In the genomic region with DNA sequence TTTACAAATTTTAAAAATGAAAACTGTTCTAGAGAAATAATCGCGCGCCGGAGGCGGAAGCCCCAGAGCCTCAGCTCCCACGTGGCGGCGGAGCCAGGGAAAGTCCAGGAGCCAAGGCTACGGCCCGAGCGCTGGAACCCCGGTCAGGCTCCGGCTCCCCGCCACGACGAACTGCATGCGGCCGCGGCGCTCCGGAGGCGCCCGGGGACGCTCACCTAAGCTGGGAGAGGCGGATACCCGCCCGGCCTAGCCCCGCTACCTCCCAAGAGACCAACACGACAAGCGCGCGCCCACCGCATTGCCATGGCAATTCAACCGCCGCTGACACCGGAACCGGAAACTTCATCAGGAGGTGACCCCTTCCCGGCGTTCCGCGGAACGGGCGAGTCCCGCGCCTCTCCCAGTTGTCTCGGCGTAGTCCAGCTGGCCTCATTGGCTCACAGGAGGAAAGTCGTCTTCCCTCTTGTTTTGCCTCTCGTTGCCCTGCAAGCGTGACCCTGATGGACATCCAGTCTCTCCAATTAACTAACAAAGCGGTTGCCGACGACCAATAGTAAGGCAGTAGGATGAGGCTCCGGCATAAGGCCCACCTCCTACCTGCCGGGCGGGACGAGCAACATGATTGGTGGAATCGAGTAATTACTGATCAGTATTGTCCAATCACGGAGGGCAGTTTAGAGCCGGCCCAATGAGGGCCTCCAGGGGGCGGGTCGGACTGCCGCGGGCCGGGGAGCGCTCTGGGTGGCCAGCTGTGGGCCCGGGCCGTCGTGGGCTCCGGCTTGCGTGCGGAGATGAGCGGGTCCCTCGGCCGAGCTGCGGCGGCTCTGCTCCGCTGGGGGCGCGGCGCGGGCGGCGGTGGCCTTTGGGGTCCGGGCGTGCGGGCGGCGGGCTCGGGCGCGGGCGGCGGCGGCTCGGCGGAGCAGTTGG, we compare ENCODE assay signal across 1 cellular context.
TF ChIP-seq lines count a peak whose summit lies in the region.

A gene (plus strand): TSS at position 752 of the 927 bp plus-strand sequence. CDS start 40 bp downstream, at position 792.

TF ChIP-seq in HepG2, 621 proteins besides CTCF, POLR2A, EP300 and RAD21 (continued from another document and continues in another):
- TF ChIP-seq, protein P1, sequence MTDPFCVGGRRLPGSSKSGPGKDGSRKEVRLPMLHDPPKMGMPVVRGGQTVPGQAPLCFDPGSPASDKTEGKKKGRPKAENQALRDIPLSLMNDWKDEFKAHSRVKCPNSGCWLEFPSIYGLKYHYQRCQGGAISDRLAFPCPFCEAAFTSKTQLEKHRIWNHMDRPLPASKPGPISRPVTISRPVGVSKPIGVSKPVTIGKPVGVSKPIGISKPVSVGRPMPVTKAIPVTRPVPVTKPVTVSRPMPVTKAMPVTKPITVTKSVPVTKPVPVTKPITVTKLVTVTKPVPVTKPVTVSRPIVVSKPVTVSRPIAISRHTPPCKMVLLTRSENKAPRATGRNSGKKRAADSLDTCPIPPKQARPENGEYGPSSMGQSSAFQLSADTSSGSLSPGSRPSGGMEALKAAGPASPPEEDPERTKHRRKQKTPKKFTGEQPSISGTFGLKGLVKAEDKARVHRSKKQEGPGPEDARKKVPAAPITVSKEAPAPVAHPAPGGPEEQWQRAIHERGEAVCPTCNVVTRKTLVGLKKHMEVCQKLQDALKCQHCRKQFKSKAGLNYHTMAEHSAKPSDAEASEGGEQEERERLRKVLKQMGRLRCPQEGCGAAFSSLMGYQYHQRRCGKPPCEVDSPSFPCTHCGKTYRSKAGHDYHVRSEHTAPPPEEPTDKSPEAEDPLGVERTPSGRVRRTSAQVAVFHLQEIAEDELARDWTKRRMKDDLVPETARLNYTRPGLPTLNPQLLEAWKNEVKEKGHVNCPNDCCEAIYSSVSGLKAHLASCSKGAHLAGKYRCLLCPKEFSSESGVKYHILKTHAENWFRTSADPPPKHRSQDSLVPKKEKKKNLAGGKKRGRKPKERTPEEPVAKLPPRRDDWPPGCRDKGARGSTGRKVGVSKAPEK (CRISPR knock-in tag; IDR thresholded peaks at IDR 0.05; ENCODE audit: borderline replicate concordance) = no peak
- TF ChIP-seq, protein P2, sequence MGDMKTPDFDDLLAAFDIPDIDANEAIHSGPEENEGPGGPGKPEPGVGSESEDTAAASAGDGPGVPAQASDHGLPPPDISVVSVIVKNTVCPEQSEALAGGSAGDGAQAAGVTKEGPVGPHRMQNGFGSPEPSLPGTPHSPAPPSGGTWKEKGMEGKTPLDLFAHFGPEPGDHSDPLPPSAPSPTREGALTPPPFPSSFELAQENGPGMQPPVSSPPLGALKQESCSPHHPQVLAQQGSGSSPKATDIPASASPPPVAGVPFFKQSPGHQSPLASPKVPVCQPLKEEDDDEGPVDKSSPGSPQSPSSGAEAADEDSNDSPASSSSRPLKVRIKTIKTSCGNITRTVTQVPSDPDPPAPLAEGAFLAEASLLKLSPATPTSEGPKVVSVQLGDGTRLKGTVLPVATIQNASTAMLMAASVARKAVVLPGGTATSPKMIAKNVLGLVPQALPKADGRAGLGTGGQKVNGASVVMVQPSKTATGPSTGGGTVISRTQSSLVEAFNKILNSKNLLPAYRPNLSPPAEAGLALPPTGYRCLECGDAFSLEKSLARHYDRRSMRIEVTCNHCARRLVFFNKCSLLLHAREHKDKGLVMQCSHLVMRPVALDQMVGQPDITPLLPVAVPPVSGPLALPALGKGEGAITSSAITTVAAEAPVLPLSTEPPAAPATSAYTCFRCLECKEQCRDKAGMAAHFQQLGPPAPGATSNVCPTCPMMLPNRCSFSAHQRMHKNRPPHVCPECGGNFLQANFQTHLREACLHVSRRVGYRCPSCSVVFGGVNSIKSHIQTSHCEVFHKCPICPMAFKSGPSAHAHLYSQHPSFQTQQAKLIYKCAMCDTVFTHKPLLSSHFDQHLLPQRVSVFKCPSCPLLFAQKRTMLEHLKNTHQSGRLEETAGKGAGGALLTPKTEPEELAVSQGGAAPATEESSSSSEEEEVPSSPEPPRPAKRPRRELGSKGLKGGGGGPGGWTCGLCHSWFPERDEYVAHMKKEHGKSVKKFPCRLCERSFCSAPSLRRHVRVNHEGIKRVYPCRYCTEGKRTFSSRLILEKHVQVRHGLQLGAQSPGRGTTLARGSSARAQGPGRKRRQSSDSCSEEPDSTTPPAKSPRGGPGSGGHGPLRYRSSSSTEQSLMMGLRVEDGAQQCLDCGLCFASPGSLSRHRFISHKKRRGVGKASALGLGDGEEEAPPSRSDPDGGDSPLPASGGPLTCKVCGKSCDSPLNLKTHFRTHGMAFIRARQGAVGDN (CRISPR knock-in tag; IDR thresholded peaks at IDR 0.05) = peak; percentile 84
- TF ChIP-seq TRIM24 (CRISPR knock-in tag; IDR thresholded peaks at IDR 0.05) (no peak), IRX3 (CRISPR knock-in tag; IDR thresholded peaks at IDR 0.05; ENCODE audit: borderline replicate concordance, low read depth) (peak; percentile 46), ZFP90 (CRISPR knock-in tag; IDR thresholded peaks at IDR 0.05; ENCODE audit: borderline replicate concordance) (0 out of 2 replicates have a peak, but pooled peaks have one; percentile 53), CC2D1A (CRISPR knock-in tag; IDR thresholded peaks at IDR 0.05) (peak; percentile 60; the same call in 1 of the 2 replicates), ZBTB7B (CRISPR knock-in tag; IDR thresholded peaks at IDR 0.05) (peak; percentile 70; the same call in 1 of the 2 replicates), POGZ (CRISPR knock-in tag; IDR thresholded peaks at IDR 0.05) (peak; percentile 74), BORCS8-MEF2B (CRISPR knock-in tag; IDR thresholded peaks at IDR 0.05) (0 out of 2 replicates have a peak, but pooled peaks have one; percentile 29), CEBPG (CRISPR knock-in tag; IDR thresholded peaks at IDR 0.05) (peak; percentile 35; the same call in 1 of the 2 replicates), ELF3 (CRISPR knock-in tag; IDR thresholded peaks at IDR 0.05) (peak; percentile 43), FOXJ3 (CRISPR knock-in tag; IDR thresholded peaks at IDR 0.05; ENCODE audit: borderline replicate concordance) (peak; percentile 54; the same call in 1 of the 2 replicates), CCDC6 (CRISPR knock-in tag; IDR thresholded peaks at IDR 0.05) (no peak; the same call in 1 of the 2 replicates), KMT2A (CRISPR knock-in tag; IDR thresholded peaks at IDR 0.05) (peak; percentile 91), PHF5A (CRISPR knock-in tag; IDR thresholded peaks at IDR 0.05; ENCODE audit: low read depth, unreplicated experiment) (peak; percentile 35), SP2 (CRISPR knock-in tag; IDR thresholded peaks at IDR 0.05) (peak; percentile 97), LCORL (IDR thresholded peaks at IDR 0.05) (no peak), LCORL (CRISPR knock-in tag; IDR thresholded peaks at IDR 0.05) (peak; percentile 72), NCOA2 (CRISPR knock-in tag; IDR thresholded peaks at IDR 0.05) (peak; percentile 58), BCL6 (CRISPR knock-in tag; IDR thresholded peaks at IDR 0.05) (peak; percentile 14; the same call in 1 of the 2 replicates), ZNF746 (CRISPR knock-in tag; IDR thresholded peaks at IDR 0.05) (no peak), ZNF530 (CRISPR knock-in tag; IDR thresholded peaks at IDR 0.05; ENCODE audit: low read depth) (no peak), ZNF747 (CRISPR knock-in tag; IDR thresholded peaks at IDR 0.05; ENCODE audit: borderline replicate concordance) (peak; percentile 76), ZNF326 (CRISPR knock-in tag; IDR thresholded peaks at IDR 0.05; ENCODE audit: borderline replicate concordance) (no peak), DMAP1 (CRISPR knock-in tag; IDR thresholded peaks at IDR 0.05) (peak; percentile 93), ZNF607 (CRISPR knock-in tag; IDR thresholded peaks at IDR 0.05; ENCODE audit: borderline replicate concordance) (no peak), HOXA5 (CRISPR knock-in tag; IDR thresholded peaks at IDR 0.05) (peak; percentile 71; the same call in 1 of the 2 replicates), POLR2AphosphoS5 (IDR thresholded peaks at IDR 0.05; ENCODE audit: low read depth, low read length) (peak; percentile 61), ZNF83 (CRISPR knock-in tag; IDR thresholded peaks at IDR 0.05; ENCODE audit: borderline replicate concordance) (no peak)
- TF ChIP-seq, protein P3, sequence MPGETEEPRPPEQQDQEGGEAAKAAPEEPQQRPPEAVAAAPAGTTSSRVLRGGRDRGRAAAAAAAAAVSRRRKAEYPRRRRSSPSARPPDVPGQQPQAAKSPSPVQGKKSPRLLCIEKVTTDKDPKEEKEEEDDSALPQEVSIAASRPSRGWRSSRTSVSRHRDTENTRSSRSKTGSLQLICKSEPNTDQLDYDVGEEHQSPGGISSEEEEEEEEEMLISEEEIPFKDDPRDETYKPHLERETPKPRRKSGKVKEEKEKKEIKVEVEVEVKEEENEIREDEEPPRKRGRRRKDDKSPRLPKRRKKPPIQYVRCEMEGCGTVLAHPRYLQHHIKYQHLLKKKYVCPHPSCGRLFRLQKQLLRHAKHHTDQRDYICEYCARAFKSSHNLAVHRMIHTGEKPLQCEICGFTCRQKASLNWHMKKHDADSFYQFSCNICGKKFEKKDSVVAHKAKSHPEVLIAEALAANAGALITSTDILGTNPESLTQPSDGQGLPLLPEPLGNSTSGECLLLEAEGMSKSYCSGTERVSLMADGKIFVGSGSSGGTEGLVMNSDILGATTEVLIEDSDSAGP (CRISPR knock-in tag; IDR thresholded peaks at IDR 0.05; ENCODE audit: borderline replicate concordance) = peak; percentile 48; the same call in 1 of the 2 replicates
- TF ChIP-seq, protein P4, sequence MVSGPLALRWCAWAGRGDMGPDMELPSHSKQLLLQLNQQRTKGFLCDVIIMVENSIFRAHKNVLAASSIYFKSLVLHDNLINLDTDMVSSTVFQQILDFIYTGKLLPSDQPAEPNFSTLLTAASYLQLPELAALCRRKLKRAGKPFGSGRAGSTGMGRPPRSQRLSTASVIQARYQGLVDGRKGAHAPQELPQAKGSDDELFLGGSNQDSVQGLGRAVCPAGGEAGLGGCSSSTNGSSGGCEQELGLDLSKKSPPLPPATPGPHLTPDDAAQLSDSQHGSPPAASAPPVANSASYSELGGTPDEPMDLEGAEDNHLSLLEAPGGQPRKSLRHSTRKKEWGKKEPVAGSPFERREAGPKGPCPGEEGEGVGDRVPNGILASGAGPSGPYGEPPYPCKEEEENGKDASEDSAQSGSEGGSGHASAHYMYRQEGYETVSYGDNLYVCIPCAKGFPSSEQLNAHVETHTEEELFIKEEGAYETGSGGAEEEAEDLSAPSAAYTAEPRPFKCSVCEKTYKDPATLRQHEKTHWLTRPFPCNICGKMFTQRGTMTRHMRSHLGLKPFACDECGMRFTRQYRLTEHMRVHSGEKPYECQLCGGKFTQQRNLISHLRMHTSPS (CRISPR knock-in tag; IDR thresholded peaks at IDR 0.05; ENCODE audit: low read depth) = no peak
- TF ChIP-seq, protein P5, sequence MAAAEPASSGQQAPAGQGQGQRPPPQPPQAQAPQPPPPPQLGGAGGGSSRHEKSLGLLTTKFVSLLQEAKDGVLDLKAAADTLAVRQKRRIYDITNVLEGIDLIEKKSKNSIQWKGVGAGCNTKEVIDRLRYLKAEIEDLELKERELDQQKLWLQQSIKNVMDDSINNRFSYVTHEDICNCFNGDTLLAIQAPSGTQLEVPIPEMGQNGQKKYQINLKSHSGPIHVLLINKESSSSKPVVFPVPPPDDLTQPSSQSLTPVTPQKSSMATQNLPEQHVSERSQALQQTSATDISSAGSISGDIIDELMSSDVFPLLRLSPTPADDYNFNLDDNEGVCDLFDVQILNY (CRISPR knock-in tag; conservative IDR thresholded peaks at IDR 0.05) = peak; percentile 45
- TF ChIP-seq, protein P6, sequence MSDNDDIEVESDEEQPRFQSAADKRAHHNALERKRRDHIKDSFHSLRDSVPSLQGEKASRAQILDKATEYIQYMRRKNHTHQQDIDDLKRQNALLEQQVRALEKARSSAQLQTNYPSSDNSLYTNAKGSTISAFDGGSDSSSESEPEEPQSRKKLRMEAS (IDR thresholded peaks at IDR 0.05) = peak; percentile 73
- TF ChIP-seq, protein P7, sequence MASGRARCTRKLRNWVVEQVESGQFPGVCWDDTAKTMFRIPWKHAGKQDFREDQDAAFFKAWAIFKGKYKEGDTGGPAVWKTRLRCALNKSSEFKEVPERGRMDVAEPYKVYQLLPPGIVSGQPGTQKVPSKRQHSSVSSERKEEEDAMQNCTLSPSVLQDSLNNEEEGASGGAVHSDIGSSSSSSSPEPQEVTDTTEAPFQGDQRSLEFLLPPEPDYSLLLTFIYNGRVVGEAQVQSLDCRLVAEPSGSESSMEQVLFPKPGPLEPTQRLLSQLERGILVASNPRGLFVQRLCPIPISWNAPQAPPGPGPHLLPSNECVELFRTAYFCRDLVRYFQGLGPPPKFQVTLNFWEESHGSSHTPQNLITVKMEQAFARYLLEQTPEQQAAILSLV (CRISPR knock-in tag; IDR thresholded peaks at IDR 0.05; ENCODE audit: borderline replicate concordance) = no peak
- TF ChIP-seq, protein P8, sequence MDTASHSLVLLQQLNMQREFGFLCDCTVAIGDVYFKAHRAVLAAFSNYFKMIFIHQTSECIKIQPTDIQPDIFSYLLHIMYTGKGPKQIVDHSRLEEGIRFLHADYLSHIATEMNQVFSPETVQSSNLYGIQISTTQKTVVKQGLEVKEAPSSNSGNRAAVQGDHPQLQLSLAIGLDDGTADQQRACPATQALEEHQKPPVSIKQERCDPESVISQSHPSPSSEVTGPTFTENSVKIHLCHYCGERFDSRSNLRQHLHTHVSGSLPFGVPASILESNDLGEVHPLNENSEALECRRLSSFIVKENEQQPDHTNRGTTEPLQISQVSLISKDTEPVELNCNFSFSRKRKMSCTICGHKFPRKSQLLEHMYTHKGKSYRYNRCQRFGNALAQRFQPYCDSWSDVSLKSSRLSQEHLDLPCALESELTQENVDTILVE (CRISPR knock-in tag; IDR thresholded peaks at IDR 0.05) = peak; percentile 93
- TF ChIP-seq, protein P9, sequence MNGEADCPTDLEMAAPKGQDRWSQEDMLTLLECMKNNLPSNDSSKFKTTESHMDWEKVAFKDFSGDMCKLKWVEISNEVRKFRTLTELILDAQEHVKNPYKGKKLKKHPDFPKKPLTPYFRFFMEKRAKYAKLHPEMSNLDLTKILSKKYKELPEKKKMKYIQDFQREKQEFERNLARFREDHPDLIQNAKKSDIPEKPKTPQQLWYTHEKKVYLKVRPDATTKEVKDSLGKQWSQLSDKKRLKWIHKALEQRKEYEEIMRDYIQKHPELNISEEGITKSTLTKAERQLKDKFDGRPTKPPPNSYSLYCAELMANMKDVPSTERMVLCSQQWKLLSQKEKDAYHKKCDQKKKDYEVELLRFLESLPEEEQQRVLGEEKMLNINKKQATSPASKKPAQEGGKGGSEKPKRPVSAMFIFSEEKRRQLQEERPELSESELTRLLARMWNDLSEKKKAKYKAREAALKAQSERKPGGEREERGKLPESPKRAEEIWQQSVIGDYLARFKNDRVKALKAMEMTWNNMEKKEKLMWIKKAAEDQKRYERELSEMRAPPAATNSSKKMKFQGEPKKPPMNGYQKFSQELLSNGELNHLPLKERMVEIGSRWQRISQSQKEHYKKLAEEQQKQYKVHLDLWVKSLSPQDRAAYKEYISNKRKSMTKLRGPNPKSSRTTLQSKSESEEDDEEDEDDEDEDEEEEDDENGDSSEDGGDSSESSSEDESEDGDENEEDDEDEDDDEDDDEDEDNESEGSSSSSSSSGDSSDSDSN (CRISPR knock-in tag; IDR thresholded peaks at IDR 0.05) = peak; percentile 5
- TF ChIP-seq, protein P10, sequence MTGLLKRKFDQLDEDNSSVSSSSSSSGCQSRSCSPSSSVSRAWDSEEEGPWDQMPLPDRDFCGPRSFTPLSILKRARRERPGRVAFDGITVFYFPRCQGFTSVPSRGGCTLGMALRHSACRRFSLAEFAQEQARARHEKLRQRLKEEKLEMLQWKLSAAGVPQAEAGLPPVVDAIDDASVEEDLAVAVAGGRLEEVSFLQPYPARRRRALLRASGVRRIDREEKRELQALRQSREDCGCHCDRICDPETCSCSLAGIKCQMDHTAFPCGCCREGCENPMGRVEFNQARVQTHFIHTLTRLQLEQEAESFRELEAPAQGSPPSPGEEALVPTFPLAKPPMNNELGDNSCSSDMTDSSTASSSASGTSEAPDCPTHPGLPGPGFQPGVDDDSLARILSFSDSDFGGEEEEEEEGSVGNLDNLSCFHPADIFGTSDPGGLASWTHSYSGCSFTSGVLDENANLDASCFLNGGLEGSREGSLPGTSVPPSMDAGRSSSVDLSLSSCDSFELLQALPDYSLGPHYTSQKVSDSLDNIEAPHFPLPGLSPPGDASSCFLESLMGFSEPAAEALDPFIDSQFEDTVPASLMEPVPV (CRISPR knock-in tag; IDR thresholded peaks at IDR 0.05) = 0 out of 2 replicates have a peak, but pooled peaks have one; percentile 44
